ENCODE assay signal across 11 cellular contexts in genomic region chr7:112546723-112547513, GRCh38.
DNase-seq lines count a peak whose midpoint lies in the region; ATAC-seq, FAIRE-seq and TF ChIP-seq lines count a peak whose summit lies in the region.
"Had no signal": no experiment of that assay in that cellular context is flagged by ENCODE, and none has a peak within 500 bp of the region (broad histone marks: within the 10 kb centered on the region; RNA-seq: fewer than 3 reads in every experiment).

No MANE protein-coding gene starts in this region.

- peaks cover 4% of the 10 kb centered on the region for H3K9me3 Mint-ChIP-seq in neural progenitor cell

- peak overlapping the region in 1 of 2 experiments; percentile 32; a peak in 1 of 4 replicates for H3K9ac ChIP-seq in K562 (ENCODE audit: insufficient read depth in 1 of 2, low read depth in 2 of 2, low read length in 2 of 2)
- H3K9ac ChIP-seq in neural progenitor cell, result no peak overlapping the region

- H2AFZ ChIP-seq in K562 (ENCODE audit: low read depth, low read length), result peak overlapping the region; percentile 64
- H2AFZ ChIP-seq in neural progenitor cell (replicated peaks), result peak overlapping the region; percentile 34

- peak in 1 of 2 experiments; percentile 71; a peak in 3 of 4 replicates for TF ChIP-seq RAD21 in K562 (CRISPR knock-in tag; conservative IDR thresholded peaks at IDR 0.05 in 1 of 2, IDR thresholded peaks at IDR 0.05 in 1 of 2)

- intact Hi-C loops in K562 (cut with micrococcal nuclease), result loop anchor here (1.0 to 2.0 kb wide), 3 partner anchors 46 to 796 kb away; partner anchors contain the start of gene LSMEM1

- H3K9me3 ChIP-seq in K562 (replicated peaks; ENCODE audit: control insufficient read depth, insufficient read depth, low read depth, low read length) (no peaks in the 10 kb centered on the region), neural progenitor cell (ENCODE audit: low read depth) (no peaks in the 10 kb centered on the region)

- H3F3A ChIP-seq in neural progenitor cell (ENCODE audit: low read depth), result no peaks in the 10 kb centered on the region

- TF ChIP-seq EP300 in K562 (IDR thresholded peaks at IDR 0.05; ENCODE audit: low read length), result no peak

- H3K4me1 ChIP-seq in K562 (replicated peaks in 1 of 2; ENCODE audit: control insufficient read depth in 2 of 2, insufficient read depth in 2 of 2, low read length in 2 of 2), result peaks cover 0 to 5% of the 10 kb centered on the region in 2 experiments; a peak in 2 of 5 replicates
- no peaks in the 10 kb centered on the region for H3K4me1 ChIP-seq in neural progenitor cell

- peaks cover 2% of the 10 kb centered on the region for H3K36me3 Mint-ChIP-seq in neural progenitor cell

- peak; percentile 69 for FAIRE-seq in K562 (lab: Jason Lieb, UNC)

- TF ChIP-seq POLR2A in NB4 (IDR thresholded peaks at IDR 0.05; ENCODE audit: extremely low read depth, insufficient read length) (no peak), K562 (conservative IDR thresholded peaks at IDR 0.05) (no peak)

- in situ Hi-C loops in K562 (cut with MboI), result loop anchor here (10.0 kb wide), 1 partner anchor 328 kb away; no protein-coding TSS in a partner anchor

- CTCF ChIA-PET in K562 (lab: Yijun Ruan, JAX; ENCODE audit: low intra/inter-chr PET ratio), result no interaction called here

- POLR2A ChIA-PET in K562 (lab: Yijun Ruan, JAX), result interaction anchor here (0.6 to 1.4 kb wide), 3 partner anchors 9 to 239 kb away, joined by 3 to 5 read pairs (median 3); no protein-coding TSS in a partner anchor

- no peak overlapping the region for H3K4me3 Mint-ChIP-seq in neural progenitor cell

- no TSS peak for BruUV-seq in K562 (replicated peaks; lab: Mats Ljungman, UMichigan)

- H3K36me3 ChIP-seq in K562 (ENCODE audit: control insufficient read depth, insufficient read depth, low read length) (no peaks in the 10 kb centered on the region), neural progenitor cell (no peaks in the 10 kb centered on the region)

- H3K9me1 ChIP-seq in K562 (ENCODE audit: control insufficient read depth, insufficient read depth, low read length), result no peaks in the 10 kb centered on the region

- 15% methylated on average over 25 of the region's 25 CpGs for WGBS in K562 (ENCODE audit: insufficient coverage, low coverage, missing lambda C conversion rate)

- H3K27me3 ChIP-seq in K562 (ENCODE audit: control insufficient read depth in 2 of 2, insufficient read depth in 2 of 2, low read length in 2 of 2) (peaks cover 0 to 10% of the 10 kb centered on the region in 2 experiments; a peak in 3 of 5 replicates), neural progenitor cell (no peaks in the 10 kb centered on the region)

- peaks cover 4% of the 10 kb centered on the region for H3K27me3 Mint-ChIP-seq in neural progenitor cell (ENCODE audit: insufficient read depth, low read depth)

- TF ChIP-seq CTCF in NB4 (IDR thresholded peaks at IDR 0.05; ENCODE audit: low read depth, low read length) (peak; percentile 22), K562 (IDR thresholded peaks at IDR 0.05 in 2 of 3, conservative IDR thresholded peaks at IDR 0.05 in 1 of 3; ENCODE audit: insufficient read depth in 2 of 3, low read depth in 1 of 3, low read length in 3 of 3) (peak; percentile 45 to 73 (median 62)), neural progenitor cell (IDR thresholded peaks at IDR 0.05) (peak; percentile 34)

- ATAC-seq in K562 (peak; percentile 84), GM18870 (IDR thresholded peaks at IDR 0.05; ENCODE audit: unreplicated experiment) (no peak), GM18909 (IDR thresholded peaks at IDR 0.05; ENCODE audit: poor library complexity, unreplicated experiment) (no peak)

- H3K4me2 ChIP-seq in K562 (ENCODE audit: insufficient read depth, low read length) (peak overlapping the region; percentile 32; the same call in 1 of the 2 replicates), neural progenitor cell (no peak overlapping the region)

- H4K20me1 ChIP-seq in K562 (replicated peaks; ENCODE audit: control insufficient read depth, insufficient read depth, low read length), result no peaks in the 10 kb centered on the region
- H4K20me1 ChIP-seq in neural progenitor cell (ENCODE audit: low read depth), result no peaks in the 10 kb centered on the region

- H3K27ac Mint-ChIP-seq in neural progenitor cell, result no peak overlapping the region

- no peaks in the 10 kb centered on the region for H3K4me1 Mint-ChIP-seq in neural progenitor cell

- DNase-seq in NCI-H82 (lab: John Stamatoyannopoulos, UW), result peak; percentile 76
- no peak for DNase-seq in NCI-H82 treated with DMSO at 0.1 percent for 48 hours (lab: John Stamatoyannopoulos, UW; ENCODE audit: unreplicated experiment)
- DNase-seq in NB4 (ENCODE audit: low read depth), result peak; percentile 34
- DNase-seq in K562 (ENCODE audit: extremely low read depth in 1 of 4, low spot score in 3 of 4), result peak in 1 of 4 experiments; percentile 70
- peak; percentile 60 for DNase-seq in neural progenitor cell (ENCODE audit: low spot score)
- no peak for DNase-seq in activated CD4-positive, alpha-beta T cell treated with anti-CD3 and anti-CD28 coated beads for 48 hours
- DNase-seq: activated gamma-delta T cell treated with Interleukin-2 at 50 U/mL for 16 hours, GF-D8, T1000 had no signal

- H3K27ac ChIP-seq in K562 (ENCODE audit: extremely low read depth, low read depth, low read length), result no peak overlapping the region
- peak overlapping the region; percentile 37 for H3K27ac ChIP-seq in neural progenitor cell

- H3K79me2 ChIP-seq in K562 (ENCODE audit: control insufficient read depth, insufficient read depth, low read length) (no peaks in the 10 kb centered on the region), neural progenitor cell (ENCODE audit: low read depth) (no peaks in the 10 kb centered on the region)

- H3K4me3 ChIP-seq in NB4 (ENCODE audit: low read depth, low read length) (no peak overlapping the region), K562 (no peak overlapping the region), neural progenitor cell (no peak overlapping the region)

TF ChIP-seq in K562, 482 proteins besides CTCF, POLR2A, EP300 and RAD21 (continues in another document):
- TF ChIP-seq NCOR1 (IDR thresholded peaks at IDR 0.05) (no peak), NFATC3 (IDR thresholded peaks at IDR 0.05) (no peak), NFIX (CRISPR knock-in tag; IDR thresholded peaks at IDR 0.05; ENCODE audit: low read depth) (no peak)

Comparison
In these comparisons a context has a peak if more than half of its experiments do, and no peak if none do; other contexts are left out.
1. DNase-seq: peak in NCI-H82 (single experiment), NB4 (single experiment) and neural progenitor cell (single experiment); none in NCI-H82 treated with DMSO at 0.1 percent for 48 hours (single experiment) and activated CD4-positive, alpha-beta T cell treated with anti-CD3 and anti-CD28 coated beads for 48 hours (single experiment).
2. Peak in every context shown above with its lines, with median percentiles within 50 percentile points of each other: CTCF ChIP-seq.